Comparison of ENCODE assay signal across 27 cellular contexts in the genomic region with DNA sequence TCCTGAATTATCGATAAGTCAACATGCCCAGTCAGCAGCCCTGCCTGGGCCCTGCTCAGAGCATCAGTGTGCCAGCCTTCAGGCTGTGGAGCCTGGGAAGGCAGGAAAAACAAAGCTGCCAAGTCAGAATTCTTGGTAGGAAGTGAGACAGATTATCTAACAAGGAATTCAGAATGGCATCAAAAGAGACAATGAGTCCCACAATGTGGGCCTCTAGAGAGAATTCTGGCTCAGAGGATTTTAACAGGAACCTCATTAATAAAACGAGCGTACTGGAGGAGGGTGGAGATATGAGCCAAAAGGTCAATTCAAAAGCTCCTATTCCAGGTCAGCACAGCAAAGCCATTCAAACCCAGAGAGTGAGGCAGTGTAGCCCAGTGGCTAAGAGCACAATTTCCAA.
"Had no signal": no experiment of that assay in that cellular context is flagged by ENCODE, and none has a peak within 500 bp of the region (broad histone marks: within the 10 kb centered on the region; RNA-seq: fewer than 3 reads in every experiment).

No MANE protein-coding gene starts in this region.

- H3K9me3 ChIP-seq: Peyer's patch, SJCRH30 had no signal

- H3K27ac ChIP-seq: brain microvascular endothelial cell, Peyer's patch, RWPE1, SJCRH30 had no signal

- H3K27me3 ChIP-seq: brain microvascular endothelial cell, Peyer's patch, SJCRH30 had no signal

- H3K36me3 ChIP-seq: brain microvascular endothelial cell, Peyer's patch, SJCRH30 had no signal

- H3K4me1 ChIP-seq: Peyer's patch, SJCRH30 had no signal

- H3K4me3 ChIP-seq: K562, Peyer's patch, SJCRH30 had no signal

- ATAC-seq: activated T-helper 17 cell treated with anti-CD3 and anti-CD28 coated beads, Interleukin-2, amount 50 U/mL, for 72 hours; K562; SK-N-SH treated with all-trans-retinoic acid at 6 μM for 48 hours; WTC11 had no signal

- DNase-seq: activated CD4-positive, alpha-beta memory T cell treated with anti-CD3 and anti-CD28 coated beads for 36 hours; activated CD4-positive, alpha-beta T cell treated with anti-CD3 and anti-CD28 coated beads for 48 hours; activated CD4-positive, CD25-positive, alpha-beta regulatory T cell treated with anti-CD3 and anti-CD28 coated beads, Interleukin-2, amount 50 U/mL, for 72 hours; activated CD8-positive, alpha-beta memory T cell treated with anti-CD3 and anti-CD28 coated beads for 24 hours; activated gamma-delta T cell treated with Interleukin-2 at 50 U/mL for 16 hours; activated naive CD4-positive, alpha-beta T cell treated with anti-CD3 and anti-CD28 coated beads, Interleukin-2, amount 10 ng/mL, durations not matched to agents 7 days and 5 days; activated naive CD8-positive, alpha-beta T cell treated with anti-CD3 and anti-CD28 coated beads for 36 hours; activated T-cell treated with anti-CD3 and anti-CD28 coated beads, Interleukin-2, amount 50 U/mL, for 48 hours; brain microvascular endothelial cell; Karpas-422; NCI-H1105 treated with DMSO at 0.1 percent for 48 hours; NCI-H1436 treated with DMSO at 0.1 percent for 48 hours; NCI-H187 treated with DMSO at 0.1 percent for 48 hours; NCI-H2081 treated with DMSO at 0.1 percent for 48 hours; NCI-H2227 treated with DMSO at 0.1 percent for 48 hours; NCI-H526; NCI-H774; NK-92 treated with Interleukin-12 subunit alpha and Interleukin-12 subunit beta, amount 100 ng/mL, for 24 hours; Peyer's patch; Right ventricle myocardium superior; SJCRH30; SW 1271 had no signal
